8 cellular contexts compared by ENCODE assay signal in the genomic region with DNA sequence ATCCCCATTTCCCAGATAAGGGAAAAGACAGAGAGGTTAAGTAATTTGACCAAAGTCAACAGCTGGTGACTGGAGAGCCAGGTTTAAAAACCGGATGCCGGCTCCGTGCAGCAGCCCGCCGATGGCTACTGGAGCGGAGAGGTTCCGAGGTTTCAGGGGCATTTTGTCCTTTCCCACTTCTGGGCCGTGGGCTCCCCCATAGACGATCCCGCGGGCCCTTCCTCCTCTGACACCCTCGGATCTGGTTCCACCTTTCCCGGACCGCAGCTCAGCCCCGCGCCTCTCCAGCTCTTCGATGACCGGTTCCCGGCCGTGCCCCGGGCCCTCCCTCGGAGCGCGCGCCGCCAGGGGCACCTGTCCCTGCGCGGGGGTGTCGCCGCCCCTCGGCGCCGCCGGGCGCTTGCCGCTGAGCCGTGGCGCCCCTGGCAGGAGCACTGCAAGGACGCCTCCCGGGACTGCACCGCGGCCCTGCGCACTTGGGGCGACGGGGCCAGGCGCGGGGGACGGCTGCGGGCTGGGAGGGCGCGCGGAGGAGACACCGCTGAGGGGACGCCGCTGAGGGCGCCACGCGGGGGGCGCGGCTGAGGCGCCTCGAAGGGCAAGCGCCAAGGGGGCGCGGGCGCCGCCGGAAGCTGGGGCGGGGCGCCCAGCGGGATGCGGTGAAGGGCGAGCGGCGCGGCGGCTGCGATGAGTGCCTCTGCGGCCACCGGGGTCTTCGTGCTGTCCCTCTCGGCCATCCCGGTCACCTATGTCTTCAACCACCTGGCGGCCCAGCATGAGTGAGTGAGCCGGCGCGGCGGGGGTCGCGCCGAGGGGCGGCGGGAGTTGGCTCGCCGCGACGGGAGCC. TPM values are rescaled to one million over a fixed set of nuclear protein-coding genes. Genes with fewer than 3 reads are reported as not detected.
A peak's percentile ranks its signal among the peaks of the same experiment; 100 is the strongest.
DNase-seq lines count a peak whose midpoint lies in the region; ATAC-seq and TF ChIP-seq lines count a peak whose summit lies in the region.

A gene (plus strand): TSS at position 652 of the 847 bp plus-strand sequence. CDS start 36 bp downstream, at position 688.

- H2AFZ ChIP-seq in Karpas-422 (ENCODE audit: low read length): no peak within 1 kb of the TSS

- H3K9me3 ChIP-seq in Karpas-422 (ENCODE audit: low read length): no peaks in the 10 kb centered on the region

- H3K36me3 ChIP-seq in Karpas-422 (ENCODE audit: insufficient read depth, low read length): no peaks in the 10 kb centered on the region

- BruUV-seq in Calu3 (replicated peaks; lab: Mats Ljungman, UMichigan): no TSS peak

- H3K4me1 ChIP-seq in Karpas-422 (ENCODE audit: low read length): no peaks in the 10 kb centered on the region

- ATAC-seq in GM21737 (IDR thresholded peaks at IDR 0.05; ENCODE audit: unreplicated experiment): peak; percentile 42
- ATAC-seq in naive B cell (ENCODE audit: low read depth in 2 of 2): peak; percentile 47 to 48
- no peak for ATAC-seq in HG03457 (IDR thresholded peaks at IDR 0.05; ENCODE audit: unreplicated experiment)

- no peak within 1 kb of the TSS for H3K27ac ChIP-seq in Karpas-422 (ENCODE audit: low read length)

- CTCF ChIA-PET in Calu3 (lab: Charles Lee): no interaction called here

- no peaks in the 10 kb centered on the region for H3K27me3 ChIP-seq in Karpas-422 (ENCODE audit: low read length)

- H3K4me3 Mint-ChIP-seq in Calu3 (ENCODE audit: low read depth, unreplicated experiment) (peak within 1 kb of the TSS; percentile 23), naive B cell (peak within 1 kb of the TSS; percentile 83 to 95 (median 90))

- intact Hi-C loops in Calu3 (cut with micrococcal nuclease; ENCODE audit: unreplicated experiment): no loop called here

- H3K27me3 Mint-ChIP-seq in Calu3 (ENCODE audit: unreplicated experiment): peaks cover 41% of the 10 kb centered on the region
- H3K27me3 Mint-ChIP-seq in naive B cell: peaks cover 12 to 53% (median 26%) of the 10 kb centered on the region in 3 donors

- peak within 1 kb of the TSS; percentile 64 for H3K4me3 ChIP-seq in WI38 (ENCODE audit: low read depth, low read length)
- no peak within 1 kb of the TSS for H3K4me3 ChIP-seq in Karpas-422 (ENCODE audit: low read length)

- no peaks in the 10 kb centered on the region for H3K79me2 ChIP-seq in Karpas-422 (ENCODE audit: low read length)

- H3K36me3 Mint-ChIP-seq in Calu3 (ENCODE audit: insufficient read depth, unreplicated experiment) (peaks cover 5% of the 10 kb centered on the region), naive B cell (peaks cover 6 to 7% of the 10 kb centered on the region in 2 donors)

- H3K27ac Mint-ChIP-seq in Calu3 (ENCODE audit: unreplicated experiment) (no peak within 1 kb of the TSS), naive B cell (peak within 1 kb of the TSS in 5 of 6 donors; percentile 48 to 89 (median 85))

- TF ChIP-seq CTCF in Calu3 (IDR thresholded peaks at IDR 0.05; ENCODE audit: unreplicated experiment) (no peak), WI38 (IDR thresholded peaks at IDR 0.05; ENCODE audit: low read depth, low read length) (no peak)

- H3K4me1 Mint-ChIP-seq in Calu3 (ENCODE audit: low read depth, unreplicated experiment) (peaks cover 11% of the 10 kb centered on the region), naive B cell (peaks cover 14 to 32% (median 22%) of the 10 kb centered on the region in 3 donors)

- no peak within 1 kb of the TSS for H3K9ac ChIP-seq in Karpas-422 (ENCODE audit: low read length)

- no peaks in the 10 kb centered on the region for H4K20me1 ChIP-seq in Karpas-422 (ENCODE audit: insufficient read depth, low read depth, low read length)

- no peak within 1 kb of the TSS for H3K4me2 ChIP-seq in Karpas-422 (ENCODE audit: low read depth, low read length, poor library complexity, severe bottlenecking)

- no peaks in the 10 kb centered on the region for H3K9me2 ChIP-seq in Karpas-422 (replicated peaks; ENCODE audit: insufficient read depth, low read length)

- no peak for TF ChIP-seq POLR2A in erythroblast (IDR thresholded peaks at IDR 0.05; ENCODE audit: low read length)

- H3K9me3 Mint-ChIP-seq in Calu3 (ENCODE audit: low read depth, unreplicated experiment) (peaks cover 4% of the 10 kb centered on the region), naive B cell (peaks cover 0 to 5% (median 0%) of the 10 kb centered on the region in 7 donors)

- DNase-seq in Calu3: peak; percentile 9
- peak; percentile 53 to 54 for DNase-seq in erythroblast (lab: John Stamatoyannopoulos, UW)
- peak; percentile 19 for DNase-seq in naive B cell
- no peak for DNase-seq in NCI-H187 treated with DMSO at 0.1 percent for 48 hours (lab: John Stamatoyannopoulos, UW)
- no peak for DNase-seq in Karpas-422

RNA-seq across cellular contexts. Expression of the gene that starts here (rescaled TPM):
- total RNA-seq in Calu3 (2022): not detected in 2 replicates
- 1 to 10 TPM in 4 of 6 donors, under 1 TPM in 2; 0.94 to 2.8 (median 1.6) TPM for polyA plus RNA-seq in naive B cell (ENCODE audit: low read depth in 6 of 6)
- not detected in 2 replicates for total RNA-seq in Karpas-422 (2014; rRNA removed; shearing (Covaris generic); ENCODE audit: low replicate concordance)

Comparison
In these comparisons a context has a peak if more than half of its experiments do, and no peak if none do; other contexts are left out.
1. Peak in DNase-seq in Calu3; RNA of the gene not detected or under 1 TPM.
2. DNase-seq: peak in erythroblast (2 of 2) and naive B cell (single experiment); none in NCI-H187 treated with DMSO at 0.1 percent for 48 hours (single experiment) and Karpas-422 (single experiment).